In the genomic region with DNA sequence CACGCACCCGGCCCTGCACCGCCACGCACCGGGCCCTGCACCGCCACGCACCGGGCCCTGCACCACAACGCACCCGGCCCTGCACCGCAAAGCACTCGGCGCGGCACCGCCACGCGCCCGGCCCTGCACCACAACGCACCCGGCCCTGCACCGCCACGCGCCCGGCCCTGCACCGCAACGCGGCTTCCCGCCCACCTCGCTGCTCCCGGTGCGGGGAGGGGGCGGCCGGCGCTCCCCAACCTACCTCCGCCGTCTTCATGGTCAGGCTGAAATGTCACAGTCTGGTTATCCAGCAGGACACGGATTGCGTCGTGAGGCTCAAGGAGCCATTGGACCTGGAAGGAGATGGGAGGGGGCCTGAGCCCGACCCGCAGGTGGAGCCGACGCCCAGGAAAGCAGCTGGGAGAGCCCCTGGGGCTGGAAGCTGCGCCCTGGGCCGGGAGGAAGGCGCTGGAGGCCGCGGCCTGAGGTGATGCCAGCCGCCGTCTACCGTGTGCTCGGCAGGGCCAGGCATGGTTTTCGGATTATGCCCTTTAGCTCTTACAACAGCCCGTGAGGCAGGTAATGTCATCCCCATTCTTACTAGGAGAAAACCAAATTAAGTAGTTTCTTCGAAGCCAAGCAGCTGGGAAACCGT, we compare ENCODE assay signal across 20 cellular contexts. TPM values are rescaled to one million over a fixed set of nuclear protein-coding genes. Genes with fewer than 3 reads are reported as not detected.
DNase-seq lines count a peak whose midpoint lies in the region; ATAC-seq, FAIRE-seq and TF ChIP-seq lines count a peak whose summit lies in the region.
"Had no signal": no experiment of that assay in that cellular context is flagged by ENCODE, and none has a peak within 500 bp of the region (broad histone marks: within the 10 kb centered on the region; RNA-seq: fewer than 3 reads in every experiment).

No MANE protein-coding gene starts in this region.

- CTCF ChIA-PET in activated CD8-positive, alpha-beta T cell treated with anti-CD3 and anti-CD28 coated beads for 36 hours (lab: Charles Lee) = interaction anchor here (1.3 to 1.8 kb wide), 2 partner anchors 87 to 131 kb away, joined by 3 to 4 read pairs; no protein-coding TSS in a partner anchor
- CTCF ChIA-PET in activated CD8-positive, alpha-beta T cell treated with anti-CD3 and anti-CD28 coated beads, Interleukin-2, amount 10 ng/mL, durations not matched to agents 7 days and 5 days (lab: Charles Lee) = no interaction called here

- no peaks in the 10 kb centered on the region for H3K4me1 Mint-ChIP-seq in activated CD8-positive, alpha-beta T cell treated with anti-CD3 and anti-CD28 coated beads for 36 hours (ENCODE audit: low read depth)
- peaks cover 3% of the 10 kb centered on the region for H3K4me1 Mint-ChIP-seq in activated CD8-positive, alpha-beta T cell treated with anti-CD3 and anti-CD28 coated beads, Interleukin-2, amount 10 ng/mL, durations not matched to agents 7 days and 5 days (ENCODE audit: low read depth)

- FAIRE-seq in D721Med (lab: Jason Lieb, UNC) = no peak
- FAIRE-seq: H54, K562 had no signal

- no peaks in the 10 kb centered on the region for H3K36me3 Mint-ChIP-seq in activated CD8-positive, alpha-beta T cell treated with anti-CD3 and anti-CD28 coated beads for 36 hours (ENCODE audit: low read depth)
- H3K36me3 Mint-ChIP-seq in activated CD8-positive, alpha-beta T cell treated with anti-CD3 and anti-CD28 coated beads, Interleukin-2, amount 10 ng/mL, durations not matched to agents 7 days and 5 days (ENCODE audit: low read depth) = no peaks in the 10 kb centered on the region

- no peak overlapping the region for H3K27ac Mint-ChIP-seq in activated CD8-positive, alpha-beta T cell treated with anti-CD3 and anti-CD28 coated beads for 36 hours
- no peak overlapping the region for H3K27ac Mint-ChIP-seq in activated CD8-positive, alpha-beta T cell treated with anti-CD3 and anti-CD28 coated beads, Interleukin-2, amount 10 ng/mL, durations not matched to agents 7 days and 5 days
- H3K27ac Mint-ChIP-seq: HFFc6 had no signal

- H3K9me3 Mint-ChIP-seq in activated CD8-positive, alpha-beta T cell treated with anti-CD3 and anti-CD28 coated beads for 36 hours = no peaks in the 10 kb centered on the region
- H3K9me3 Mint-ChIP-seq in activated CD8-positive, alpha-beta T cell treated with anti-CD3 and anti-CD28 coated beads, Interleukin-2, amount 10 ng/mL, durations not matched to agents 7 days and 5 days (ENCODE audit: insufficient read depth) = no peaks in the 10 kb centered on the region

- intact Hi-C loops in activated CD8-positive, alpha-beta T cell treated with anti-CD3 and anti-CD28 coated beads for 36 hours (cut with micrococcal nuclease) = no loop called here
- intact Hi-C loops in posterior vena cava (cut with DNase I) = no loop called here

- no peak for ATAC-seq in activated CD8-positive, alpha-beta T cell treated with anti-CD3 and anti-CD28 coated beads for 36 hours
- ATAC-seq in activated CD8-positive, alpha-beta T cell treated with anti-CD3 and anti-CD28 coated beads, Interleukin-2, amount 10 ng/mL, durations not matched to agents 7 days and 5 days = no peak
- ATAC-seq: K562 had no signal

- no peak overlapping the region for H3K4me3 Mint-ChIP-seq in activated CD8-positive, alpha-beta T cell treated with anti-CD3 and anti-CD28 coated beads for 36 hours
- no peak overlapping the region for H3K4me3 Mint-ChIP-seq in activated CD8-positive, alpha-beta T cell treated with anti-CD3 and anti-CD28 coated beads, Interleukin-2, amount 10 ng/mL, durations not matched to agents 7 days and 5 days
- H3K4me3 Mint-ChIP-seq: HFFc6 had no signal

- POLR2A ChIA-PET in activated CD8-positive, alpha-beta T cell treated with anti-CD3 and anti-CD28 coated beads for 36 hours (lab: Charles Lee) = no interaction called here
- POLR2A ChIA-PET in activated CD8-positive, alpha-beta T cell treated with anti-CD3 and anti-CD28 coated beads, Interleukin-2, amount 10 ng/mL, durations not matched to agents 7 days and 5 days (lab: Charles Lee) = no interaction called here

- DNase-seq in activated CD8-positive, alpha-beta T cell treated with anti-CD3 and anti-CD28 coated beads for 36 hours = peak; percentile 0
- DNase-seq in activated CD8-positive, alpha-beta T cell treated with anti-CD3 and anti-CD28 coated beads, Interleukin-2, amount 10 ng/mL, durations not matched to agents 7 days and 5 days = no peak
- DNase-seq in D721Med (ENCODE audit: insufficient read length, low spot score) (peak; percentile 11), RPMI8226 (peak; percentile 1), posterior vena cava (ENCODE audit: low spot score) (peak; percentile 68), NCI-H510A (lab: John Stamatoyannopoulos, UW) (no peak), NOMO-1 (lab: John Stamatoyannopoulos, UW; ENCODE audit: unreplicated experiment in 2 of 2) (no peak), SKM-1 (lab: John Stamatoyannopoulos, UW; ENCODE audit: unreplicated experiment) (no peak)
- DNase-seq: DMS79, HFFc6, NCI-H1105 treated with DMSO at 0.1 percent for 48 hours, NCI-H1694, NCI-H2081, NCI-H2171, NCI-H526, SHP77 had no signal

- no peak for TF ChIP-seq CTCF in activated CD8-positive, alpha-beta T cell treated with anti-CD3 and anti-CD28 coated beads for 36 hours (IDR thresholded peaks at IDR 0.05)
- TF ChIP-seq CTCF in D721Med (IDR thresholded peaks at IDR 0.05; ENCODE audit: insufficient read depth, missing control alignments) = no peak

- H3K27me3 Mint-ChIP-seq in activated CD8-positive, alpha-beta T cell treated with anti-CD3 and anti-CD28 coated beads for 36 hours = peaks cover 42% of the 10 kb centered on the region
- peaks cover 37% of the 10 kb centered on the region for H3K27me3 Mint-ChIP-seq in activated CD8-positive, alpha-beta T cell treated with anti-CD3 and anti-CD28 coated beads, Interleukin-2, amount 10 ng/mL, durations not matched to agents 7 days and 5 days (ENCODE audit: low read depth)

RNA-seq across cellular contexts. Expression of a gene that starts 42.0 kb away (rescaled TPM):
- under 1 TPM; 0.20 to 0.65 TPM for total RNA-seq in activated CD8-positive, alpha-beta T cell treated with anti-CD3 and anti-CD28 coated beads for 36 hours
- total RNA-seq in activated CD8-positive, alpha-beta T cell treated with anti-CD3 and anti-CD28 coated beads, Interleukin-2, amount 10 ng/mL, durations not matched to agents 7 days and 5 days = 1 to 10 TPM in 1 of 2 experiments, under 1 TPM in 1; 0.53 to 1.7 TPM
- 1 to 10 TPM; 3.8 to 9.4 TPM for total RNA-seq in posterior vena cava
- total RNA-seq: RPMI7951 had no signal

RNA-seq across cellular contexts. Expression of a gene that starts 49.0 kb away (rescaled TPM):
- total RNA-seq in activated CD8-positive, alpha-beta T cell treated with anti-CD3 and anti-CD28 coated beads for 36 hours = under 1 TPM; 0.20 to 0.31 TPM
- under 1 TPM in 1 of 2 experiments, not detected in 1; 0.05 TPM for total RNA-seq in activated CD8-positive, alpha-beta T cell treated with anti-CD3 and anti-CD28 coated beads, Interleukin-2, amount 10 ng/mL, durations not matched to agents 7 days and 5 days
- total RNA-seq in posterior vena cava = not detected
- total RNA-seq: A172, HFFc6, RPMI7951 had no signal

Comparison
In these comparisons a context has a peak if more than half of its experiments do, and no peak if none do; other contexts are left out.
1. DNase-seq: peak in activated CD8-positive, alpha-beta T cell treated with anti-CD3 and anti-CD28 coated beads for 36 hours (single experiment), D721Med (single experiment), RPMI8226 (single experiment) and posterior vena cava (single experiment); none in activated CD8-positive, alpha-beta T cell treated with anti-CD3 and anti-CD28 coated beads, Interleukin-2, amount 10 ng/mL, durations not matched to agents 7 days and 5 days (single experiment), NCI-H510A (single experiment), NOMO-1 (0 of 2) and SKM-1 (single experiment).